14 cellular contexts compared by ENCODE assay signal in the genomic region with DNA sequence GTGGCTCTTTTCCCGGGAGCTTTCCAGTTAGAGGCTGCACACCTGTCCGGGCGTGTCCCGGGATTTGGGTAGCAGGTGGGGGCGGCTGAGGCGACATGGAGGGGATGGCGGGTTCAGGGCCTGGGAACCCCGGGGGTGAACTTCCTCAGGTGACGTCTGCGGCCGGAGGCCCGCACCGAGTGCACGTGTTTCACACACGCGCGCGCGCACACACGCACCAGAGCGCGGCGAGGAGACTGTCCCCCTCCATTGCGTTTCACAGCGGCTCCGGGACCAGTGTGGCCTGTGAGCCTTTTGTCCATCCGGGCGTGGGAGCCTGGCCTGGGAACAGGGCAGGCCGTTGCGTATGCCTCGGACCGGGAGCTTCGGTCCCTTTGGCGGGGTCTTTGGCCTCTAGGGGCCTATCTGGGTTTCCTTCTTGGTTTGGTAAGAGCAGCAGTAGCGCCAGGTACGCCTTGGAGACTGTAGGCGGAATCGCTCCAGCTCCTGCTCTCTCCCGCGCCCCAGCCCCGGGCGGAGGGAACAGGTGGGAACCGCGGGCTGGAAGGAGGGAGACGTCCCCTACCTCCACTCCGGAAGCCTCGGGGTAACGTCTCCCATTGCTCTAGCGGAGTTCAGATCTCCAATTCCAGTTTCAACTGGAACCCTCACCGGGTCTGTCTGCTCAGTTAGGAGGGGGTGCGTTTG.
DNase-seq lines count a peak whose midpoint lies in the region; ATAC-seq and TF ChIP-seq lines count a peak whose summit lies in the region.
"Had no signal": no experiment of that assay in that cellular context is flagged by ENCODE, and none has a peak within 500 bp of the region (broad histone marks: within the 10 kb centered on the region; RNA-seq: fewer than 3 reads in every experiment).

No MANE protein-coding gene starts in this region.

- intact Hi-C loops in sigmoid colon (cut with DNase I), result loop anchor here (5.0 to 10.0 kb wide), 4 partner anchors 73 to 1126 kb away; no protein-coding TSS in a partner anchor

- H3K9me3 Mint-ChIP-seq in WTC11 (no peaks in the 10 kb centered on the region), nephron (no peaks in the 10 kb centered on the region)
- H3K9me3 Mint-ChIP-seq: activated CD8-positive, alpha-beta T cell treated with anti-CD3 and anti-CD28 coated beads for 36 hours; dendritic cell treated with granulocyte-macrophage colony-stimulating factor and Interleukin-4, amounts not matched to agents 40 ng/mL and 50 ng/mL, for 4 days had no signal

- H2AFZ ChIP-seq in hepatocyte (no peak overlapping the region), MM.1S (ENCODE audit: low read length) (no peak overlapping the region)

- CTCF ChIA-PET in WTC11 (lab: Charles Lee), result interaction anchor here (0.6 to 2.5 kb wide), 12 partner anchors 17 to 1592 kb away, joined by 3 to 14 read pairs (median 4); no protein-coding TSS in a partner anchor

- ATAC-seq in WTC11 (peak; percentile 67), GM21723 (IDR thresholded peaks at IDR 0.05; ENCODE audit: unreplicated experiment) (no peak)
- ATAC-seq: activated CD8-positive, alpha-beta T cell treated with anti-CD3 and anti-CD28 coated beads for 36 hours; left colon; naive thymus-derived CD8-positive, alpha-beta T cell had no signal

- H3K36me3 ChIP-seq in ES-I3 (ENCODE audit: insufficient read depth, low read length) (no peaks in the 10 kb centered on the region), hepatocyte (replicated peaks; ENCODE audit: insufficient read depth, low read depth) (no peaks in the 10 kb centered on the region), sigmoid colon (no peaks in the 10 kb centered on the region), MM.1S (replicated peaks; ENCODE audit: insufficient read depth, low read length) (no peaks in the 10 kb centered on the region)

- POLR2A ChIA-PET in WTC11 (lab: Charles Lee), result interaction anchor here (1.0 kb wide), 1 partner anchor 217 kb away, joined by 3 read pairs; no protein-coding TSS in a partner anchor

- TF ChIP-seq POLR2A in sigmoid colon (IDR thresholded peaks at IDR 0.05), result no peak

- H3K4me3 ChIP-seq in hepatocyte (peak overlapping the region; percentile 3), sigmoid colon (no peak overlapping the region), MM.1S (ENCODE audit: low read length) (no peak overlapping the region)

- H3K27ac Mint-ChIP-seq in WTC11, result no peak overlapping the region
- H3K27ac Mint-ChIP-seq in nephron, result peak overlapping the region; percentile 37 to 98 (median 54)
- H3K27ac Mint-ChIP-seq: activated CD8-positive, alpha-beta T cell treated with anti-CD3 and anti-CD28 coated beads for 36 hours; dendritic cell treated with granulocyte-macrophage colony-stimulating factor and Interleukin-4, amounts not matched to agents 40 ng/mL and 50 ng/mL, for 4 days had no signal

- H3K4me1 ChIP-seq in ES-I3 (ENCODE audit: insufficient read depth, low read length) (peaks cover 8% of the 10 kb centered on the region; the same call in 1 of the 2 replicates), hepatocyte (ENCODE audit: insufficient read depth) (no peaks in the 10 kb centered on the region), sigmoid colon (peaks cover 0 to 30% (median 20%) of the 10 kb centered on the region in 4 donors), MM.1S (ENCODE audit: low read length) (no peaks in the 10 kb centered on the region)

- H3K4me3 Mint-ChIP-seq in WTC11 (peak overlapping the region; percentile 81), nephron (peak overlapping the region; percentile 69 to 75 (median 73))
- H3K4me3 Mint-ChIP-seq: activated CD8-positive, alpha-beta T cell treated with anti-CD3 and anti-CD28 coated beads for 36 hours; dendritic cell treated with granulocyte-macrophage colony-stimulating factor and Interleukin-4, amounts not matched to agents 40 ng/mL and 50 ng/mL, for 4 days had no signal

- H4K20me1 ChIP-seq in hepatocyte (ENCODE audit: insufficient read depth, poor library complexity, severe bottlenecking), result no peaks in the 10 kb centered on the region
- no peaks in the 10 kb centered on the region for H4K20me1 ChIP-seq in MM.1S (ENCODE audit: insufficient read depth, low read length)

- H3K27me3 Mint-ChIP-seq in WTC11 (ENCODE audit: low read depth), result peaks cover 100% of the 10 kb centered on the region
- H3K27me3 Mint-ChIP-seq in nephron (ENCODE audit: low read depth), result peaks cover 99% of the 10 kb centered on the region

- H3K9ac ChIP-seq in ES-I3 (ENCODE audit: low read depth, low read length) (peak overlapping the region; percentile 14; the same call in 1 of the 2 replicates), MM.1S (ENCODE audit: low read length) (no peak overlapping the region)

- H3K9me3 ChIP-seq in ES-I3 (ENCODE audit: control insufficient read depth, insufficient read depth, low read length) (no peaks in the 10 kb centered on the region), hepatocyte (ENCODE audit: low read depth) (no peaks in the 10 kb centered on the region), sigmoid colon (no peaks in the 10 kb centered on the region), MM.1S (replicated peaks; ENCODE audit: insufficient read depth, low read length) (no peaks in the 10 kb centered on the region)

- H3K79me2 ChIP-seq in hepatocyte, result no peaks in the 10 kb centered on the region
- no peaks in the 10 kb centered on the region for H3K79me2 ChIP-seq in MM.1S (ENCODE audit: low read length)

- 17% methylated on average over 48 of the region's 51 CpGs for WGBS in hepatocyte (ENCODE audit: low lambda C conversion rate, missing lambda C conversion rate)
- 21 to 22% methylated on average over 51 of the region's 51 CpGs for WGBS in sigmoid colon, 2 donors

- H3K27me3 ChIP-seq in hepatocyte (peaks cover 92% of the 10 kb centered on the region), sigmoid colon (peaks cover 0 to 9% (median 0%) of the 10 kb centered on the region in 3 donors), MM.1S (replicated peaks; ENCODE audit: insufficient read depth, low read length) (peaks cover 8% of the 10 kb centered on the region; the same call in 1 of the 2 replicates)

- H3K9me2 ChIP-seq in hepatocyte (replicated peaks; ENCODE audit: insufficient read depth), result no peaks in the 10 kb centered on the region
- no peaks in the 10 kb centered on the region for H3K9me2 ChIP-seq in MM.1S (replicated peaks; ENCODE audit: insufficient read depth, low read length)

- H3K27ac ChIP-seq in hepatocyte, result no peak overlapping the region
- no peak overlapping the region for H3K27ac ChIP-seq in sigmoid colon
- H3K27ac ChIP-seq in MM.1S (ENCODE audit: low read length), result no peak overlapping the region

- no peak for TF ChIP-seq EP300 in sigmoid colon (IDR thresholded peaks at IDR 0.05)

- peak overlapping the region; percentile 74 for H3K4me2 ChIP-seq in hepatocyte
- H3K4me2 ChIP-seq in MM.1S (ENCODE audit: low read depth, low read length), result no peak overlapping the region

- TF ChIP-seq CTCF in WTC11 (IDR thresholded peaks at IDR 0.05), result no peak
- TF ChIP-seq CTCF in hepatocyte (IDR thresholded peaks at IDR 0.05; ENCODE audit: poor library complexity), result no peak
- no peak for TF ChIP-seq CTCF in nephron (IDR thresholded peaks at IDR 0.05; ENCODE audit: unreplicated experiment in 3 of 3)
- TF ChIP-seq CTCF in sigmoid colon (IDR thresholded peaks at IDR 0.05), result no peak
- TF ChIP-seq CTCF in MM.1S (IDR thresholded peaks at IDR 0.05; ENCODE audit: low read length), result no peak

- H3K4me1 Mint-ChIP-seq in WTC11 (peaks cover 70% of the 10 kb centered on the region), nephron (peaks cover 65% of the 10 kb centered on the region)

- H3K36me3 Mint-ChIP-seq in WTC11, result no peaks in the 10 kb centered on the region
- no peaks in the 10 kb centered on the region for H3K36me3 Mint-ChIP-seq in nephron (ENCODE audit: low read depth)

- DNase-seq in WTC11 (ENCODE audit: low spot score) (peak; percentile 78), hepatocyte (ENCODE audit: low spot score) (no peak), sigmoid colon (no peak), MM.1S (no peak)
- no peak for DNase-seq in stimulated activated CD4-positive, alpha-beta T cell treated with anti-CD3 and anti-CD28 coated beads, Interleukin-4, amount 100 ng/mL, for 24 hours
- DNase-seq: activated CD8-positive, alpha-beta T cell treated with anti-CD3 and anti-CD28 coated beads for 36 hours; anterior cingulate cortex; left colon; naive thymus-derived CD8-positive, alpha-beta T cell; stimulated activated naive CD4-positive, alpha-beta T cell had no signal

- H3F3A ChIP-seq in MM.1S (ENCODE audit: insufficient read depth, low read length), result no peaks in the 10 kb centered on the region

TF ChIP-seq in WTC11, 78 proteins besides CTCF, POLR2A, EP300 and RAD21 (continues in another document):
- TF ChIP-seq OVOL2 (CRISPR knock-in tag; IDR thresholded peaks at IDR 0.05; ENCODE audit: borderline replicate concordance), result no peak
- no peak for TF ChIP-seq ZNF232 (CRISPR knock-in tag; IDR thresholded peaks at IDR 0.05)
- TF ChIP-seq, protein P1, sequence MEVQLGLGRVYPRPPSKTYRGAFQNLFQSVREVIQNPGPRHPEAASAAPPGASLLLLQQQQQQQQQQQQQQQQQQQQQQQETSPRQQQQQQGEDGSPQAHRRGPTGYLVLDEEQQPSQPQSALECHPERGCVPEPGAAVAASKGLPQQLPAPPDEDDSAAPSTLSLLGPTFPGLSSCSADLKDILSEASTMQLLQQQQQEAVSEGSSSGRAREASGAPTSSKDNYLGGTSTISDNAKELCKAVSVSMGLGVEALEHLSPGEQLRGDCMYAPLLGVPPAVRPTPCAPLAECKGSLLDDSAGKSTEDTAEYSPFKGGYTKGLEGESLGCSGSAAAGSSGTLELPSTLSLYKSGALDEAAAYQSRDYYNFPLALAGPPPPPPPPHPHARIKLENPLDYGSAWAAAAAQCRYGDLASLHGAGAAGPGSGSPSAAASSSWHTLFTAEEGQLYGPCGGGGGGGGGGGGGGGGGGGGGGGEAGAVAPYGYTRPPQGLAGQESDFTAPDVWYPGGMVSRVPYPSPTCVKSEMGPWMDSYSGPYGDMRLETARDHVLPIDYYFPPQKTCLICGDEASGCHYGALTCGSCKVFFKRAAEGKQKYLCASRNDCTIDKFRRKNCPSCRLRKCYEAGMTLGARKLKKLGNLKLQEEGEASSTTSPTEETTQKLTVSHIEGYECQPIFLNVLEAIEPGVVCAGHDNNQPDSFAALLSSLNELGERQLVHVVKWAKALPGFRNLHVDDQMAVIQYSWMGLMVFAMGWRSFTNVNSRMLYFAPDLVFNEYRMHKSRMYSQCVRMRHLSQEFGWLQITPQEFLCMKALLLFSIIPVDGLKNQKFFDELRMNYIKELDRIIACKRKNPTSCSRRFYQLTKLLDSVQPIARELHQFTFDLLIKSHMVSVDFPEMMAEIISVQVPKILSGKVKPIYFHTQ (CRISPR knock-in tag; IDR thresholded peaks at IDR 0.05), result no peak
- no peak for TF ChIP-seq FOXK1 (CRISPR knock-in tag; IDR thresholded peaks at IDR 0.05)
- TF ChIP-seq, protein P2, sequence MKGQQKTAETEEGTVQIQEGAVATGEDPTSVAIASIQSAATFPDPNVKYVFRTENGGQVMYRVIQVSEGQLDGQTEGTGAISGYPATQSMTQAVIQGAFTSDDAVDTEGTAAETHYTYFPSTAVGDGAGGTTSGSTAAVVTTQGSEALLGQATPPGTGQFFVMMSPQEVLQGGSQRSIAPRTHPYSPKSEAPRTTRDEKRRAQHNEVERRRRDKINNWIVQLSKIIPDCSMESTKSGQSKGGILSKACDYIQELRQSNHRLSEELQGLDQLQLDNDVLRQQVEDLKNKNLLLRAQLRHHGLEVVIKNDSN (CRISPR knock-in tag; IDR thresholded peaks at IDR 0.05), result 0 out of 2 replicates have a peak, but pooled peaks have one; percentile 19
